In genomic region chr19:18161691-18162039, GRCh38 we compare ENCODE assay signal across 9 cellular contexts. TPM values are rescaled to one million over a fixed set of nuclear protein-coding genes. Genes with fewer than 3 reads are reported as not detected.
A peak's percentile ranks its signal among the peaks of the same experiment; 100 is the strongest.
DNase-seq lines count a peak whose midpoint lies in the region; ATAC-seq and TF ChIP-seq lines count a peak whose summit lies in the region.
"Had no signal": no experiment of that assay in that cellular context is flagged by ENCODE, and none has a peak within 500 bp of the region (broad histone marks: within the 10 kb centered on the region; RNA-seq: fewer than 3 reads in every experiment).

No MANE protein-coding gene starts in this region.

- H3K79me1 ChIP-seq in trophoblast cell (ENCODE audit: low read length) = no peaks in the 10 kb centered on the region

- H3K4me1 Mint-ChIP-seq in CD8-positive, alpha-beta T cell (ENCODE audit: low read depth) = peaks cover 9% of the 10 kb centered on the region
- H3K4me1 Mint-ChIP-seq in effector memory CD8-positive, alpha-beta T cell (ENCODE audit: low read depth in 2 of 2) = peaks cover 3 to 9% of the 10 kb centered on the region in 2 donors

- H3K27ac ChIP-seq in CD8-positive, alpha-beta T cell (ENCODE audit: low read depth, low read length) = no peak overlapping the region
- H3K27ac ChIP-seq in trophoblast cell (ENCODE audit: low read depth, low read length) = no peak overlapping the region

- H3K4me1 ChIP-seq in CD8-positive, alpha-beta T cell (ENCODE audit: insufficient read depth, low read length) = peaks cover 14% of the 10 kb centered on the region
- peaks cover 9% of the 10 kb centered on the region in 2 experiments for H3K4me1 ChIP-seq in trophoblast cell (ENCODE audit: control insufficient read depth in 1 of 2, insufficient read depth in 2 of 2, low read length in 2 of 2)

- H3K23ac ChIP-seq in trophoblast cell (ENCODE audit: low read length) = no peak overlapping the region

- peak overlapping the region; percentile 20 for H4K8ac ChIP-seq in trophoblast cell (ENCODE audit: low read depth, low read length)

- no peaks in the 10 kb centered on the region for H3K9me3 Mint-ChIP-seq in CD8-positive, alpha-beta T cell
- no peaks in the 10 kb centered on the region for H3K9me3 Mint-ChIP-seq in effector memory CD8-positive, alpha-beta T cell
- H3K9me3 Mint-ChIP-seq: T-helper 1 cell treated with Interleukin-12 subunit alpha and Interleukin-12 subunit beta and Interleukin-4 antibody, amounts not matched to agents 30 μg/mL and 1 μg/mL, for 36 hours had no signal

- no peak overlapping the region for H3K14ac ChIP-seq in trophoblast cell (ENCODE audit: low read length)

- POLR2A ChIA-PET in CD8-positive, alpha-beta T cell (lab: Charles Lee) = interaction anchor here (0.6 to 1.9 kb wide), 2 partner anchors 10 to 13 kb away, joined by 3 to 7 read pairs; partner anchors contain the start of gene PIK3R2

- H2BK5ac ChIP-seq in trophoblast cell (ENCODE audit: low read depth, low read length, poor library complexity) = no peak overlapping the region

- no peaks in the 10 kb centered on the region for H3K27me3 ChIP-seq in CD8-positive, alpha-beta T cell (ENCODE audit: insufficient read depth, low read length)
- no peaks in the 10 kb centered on the region for H3K27me3 ChIP-seq in trophoblast cell (ENCODE audit: insufficient read depth, low read length)

- no peak overlapping the region for H3K4ac ChIP-seq in trophoblast cell (ENCODE audit: low read depth, low read length)

- no peak overlapping the region for H3K4me2 ChIP-seq in trophoblast cell (ENCODE audit: low read length)

- peak overlapping the region; percentile 61 for H3K18ac ChIP-seq in trophoblast cell (ENCODE audit: low read length)

- H2AFZ ChIP-seq in trophoblast cell (ENCODE audit: insufficient read depth, low read length, poor library complexity) = no peak overlapping the region

- no CpG with 5 or more reads among the region's 16 CpGs for WGBS in trophoblast cell (ENCODE audit: extremely low coverage, insufficient coverage, insufficient read length)

- no peak overlapping the region for H4K12ac ChIP-seq in trophoblast cell (ENCODE audit: low read depth, low read length)

- no peak for DNase-seq in CD8-positive, alpha-beta T cell
- no peak for DNase-seq in Jurkat, Clone E6-1 (ENCODE audit: low read depth, low spot score)
- DNase-seq in effector memory CD8-positive, alpha-beta T cell = no peak
- DNase-seq in trophoblast cell (no peak), HuH-7.5 (ENCODE audit: low spot score) (no peak)
- no peak for DNase-seq in activated naive CD4-positive, alpha-beta T cell treated with Interleukin-2 at 50 U/mL for 16 hours
- no peak for DNase-seq in activated CD8-positive, alpha-beta memory T cell treated with anti-CD3 and anti-CD28 coated beads, Interleukin-2, amount 50 U/mL, for 4 hours

- peaks cover 7% of the 10 kb centered on the region for H3K36me3 ChIP-seq in CD8-positive, alpha-beta T cell (ENCODE audit: insufficient read depth, low read length)
- peaks cover 49 to 56% of the 10 kb centered on the region in 2 experiments for H3K36me3 ChIP-seq in trophoblast cell (ENCODE audit: control insufficient read depth in 1 of 2, insufficient read depth in 2 of 2, low read length in 2 of 2)

- H3K9ac ChIP-seq in trophoblast cell (ENCODE audit: low read length) = no peak overlapping the region

- peaks cover 29% of the 10 kb centered on the region for H3K36me3 Mint-ChIP-seq in CD8-positive, alpha-beta T cell
- peaks cover 42% of the 10 kb centered on the region for H3K36me3 Mint-ChIP-seq in effector memory CD8-positive, alpha-beta T cell (ENCODE audit: insufficient read depth)

- intact Hi-C loops in CD8-positive, alpha-beta T cell (cut with DNase I, micrococcal nuclease) = loop anchor here (1.0 kb wide), 3 partner anchors 8 to 249 kb away; partner anchors contain the start of gene PIK3R2 (in 1 of the 2)

- peak; percentile 6 for TF ChIP-seq CTCF in CD8-positive, alpha-beta T cell (IDR thresholded peaks at IDR 0.05)

- no peak overlapping the region for H4K91ac ChIP-seq in trophoblast cell (ENCODE audit: low read depth, low read length)

- H2AK5ac ChIP-seq in trophoblast cell (ENCODE audit: low read length) = no peak overlapping the region

- no peaks in the 10 kb centered on the region for H3K79me2 ChIP-seq in trophoblast cell (ENCODE audit: control insufficient read depth, insufficient read depth, low read length, poor library complexity)

- peak overlapping the region; percentile 37 for H3K4me3 Mint-ChIP-seq in CD8-positive, alpha-beta T cell
- peak overlapping the region; percentile 47 to 51 for H3K4me3 Mint-ChIP-seq in effector memory CD8-positive, alpha-beta T cell
- H3K4me3 Mint-ChIP-seq: T-helper 1 cell treated with Interleukin-12 subunit alpha and Interleukin-12 subunit beta and Interleukin-4 antibody, amounts not matched to agents 30 μg/mL and 1 μg/mL, for 36 hours had no signal

- H3K4me3 ChIP-seq in CD8-positive, alpha-beta T cell (ENCODE audit: low read depth, low read length) = no peak overlapping the region
- 0 out of 2 replicates have a peak overlapping the region, but pooled peaks have one; percentile 1 for H3K4me3 ChIP-seq in Jurkat, Clone E6-1 (ENCODE audit: low read length)
- no peak overlapping the region for H3K4me3 ChIP-seq in trophoblast cell (ENCODE audit: low read depth, low read length)

- no peak for ATAC-seq in CD8-positive, alpha-beta T cell
- ATAC-seq in effector memory CD8-positive, alpha-beta T cell (replicated peaks) = no peak
- no peak for ATAC-seq in HG03175 (IDR thresholded peaks at IDR 0.05; ENCODE audit: unreplicated experiment)

- peak overlapping the region; percentile 49 for H3K27ac Mint-ChIP-seq in CD8-positive, alpha-beta T cell
- peak overlapping the region in 1 of 2 donors; percentile 59 for H3K27ac Mint-ChIP-seq in effector memory CD8-positive, alpha-beta T cell
- H3K27ac Mint-ChIP-seq: T-helper 1 cell treated with Interleukin-12 subunit alpha and Interleukin-12 subunit beta and Interleukin-4 antibody, amounts not matched to agents 30 μg/mL and 1 μg/mL, for 36 hours had no signal

- no peaks in the 10 kb centered on the region for H3K27me3 Mint-ChIP-seq in CD8-positive, alpha-beta T cell (ENCODE audit: low read depth)
- H3K27me3 Mint-ChIP-seq in effector memory CD8-positive, alpha-beta T cell = no peaks in the 10 kb centered on the region

- no peak overlapping the region for H2BK120ac ChIP-seq in trophoblast cell (ENCODE audit: insufficient read depth, low read length, poor library complexity)

- CTCF ChIA-PET in CD8-positive, alpha-beta T cell (lab: Charles Lee) = interaction anchor here (0.7 to 2.6 kb wide), 12 partner anchors 13 to 102 kb away, joined by 3 to 20 read pairs (median 4); partner anchors contain the start of gene MPV17L2

- H2BK12ac ChIP-seq in trophoblast cell (ENCODE audit: low read length) = no peak overlapping the region

- H3K9me3 ChIP-seq in CD8-positive, alpha-beta T cell (ENCODE audit: low read length) = no peaks in the 10 kb centered on the region
- H3K9me3 ChIP-seq in trophoblast cell (ENCODE audit: insufficient read depth, low read depth, low read length) = no peaks in the 10 kb centered on the region

RNA-seq across cellular contexts. Expression of gene PIK3R2, which starts 8.7 kb away (rescaled TPM):
- total RNA-seq in CD8-positive, alpha-beta T cell = 1 to 10 TPM; 3.6 to 3.9 TPM
- polyA plus RNA-seq in Jurkat, Clone E6-1 (2012; ENCODE audit: insufficient read depth, insufficient read length) = 10.4 TPM
- 56.7 and 57.2 TPM in 2 replicates for polyA plus RNA-seq in trophoblast cell (2013)

RNA-seq across cellular contexts. Expression of gene IFI30, which starts 11.9 kb away (rescaled TPM):
- total RNA-seq in CD8-positive, alpha-beta T cell = 1 to 10 TPM; 1.6 to 1.8 TPM
- 35.1 TPM for polyA plus RNA-seq in Jurkat, Clone E6-1 (2012; ENCODE audit: insufficient read depth, insufficient read length)
- 4.4 and 4.9 TPM in 2 replicates for polyA plus RNA-seq in trophoblast cell (2013)

RNA-seq across cellular contexts. Expression of gene MPV17L2, which starts 31.4 kb away (rescaled TPM):
- 1 to 10 TPM; 4.0 to 5.2 TPM for total RNA-seq in CD8-positive, alpha-beta T cell
- 33.1 TPM for polyA plus RNA-seq in Jurkat, Clone E6-1 (2012; ENCODE audit: insufficient read depth, insufficient read length)
- polyA plus RNA-seq in trophoblast cell (2013) = 26.0 and 26.7 TPM in 2 replicates

RNA-seq across cellular contexts. Expression of gene RAB3A, which starts 42.2 kb away (rescaled TPM):
- 10 to 100 TPM; 16.8 to 19.4 TPM for total RNA-seq in CD8-positive, alpha-beta T cell
- polyA plus RNA-seq in Jurkat, Clone E6-1 (2012; ENCODE audit: insufficient read depth, insufficient read length) = 12.0 TPM
- polyA plus RNA-seq in trophoblast cell (2013) = 2.5 and 3.0 TPM in 2 replicates
